8 cellular contexts compared by ENCODE assay signal in genomic region chr16:68287276-68288251, GRCh38. TPM values are rescaled to one million over a fixed set of nuclear protein-coding genes. Genes with fewer than 3 reads are reported as not detected.
DNase-seq lines count a peak whose midpoint lies in the region; ATAC-seq and TF ChIP-seq lines count a peak whose summit lies in the region.

No MANE protein-coding gene starts in this region.

- intact Hi-C loops in left lung (cut with DNase I) = no loop called here

- peak; percentile 75 for DNase-seq in A172 (ENCODE audit: low spot score)
- DNase-seq in LHCN-M2 (ENCODE audit: low read depth) = peak; percentile 92
- peak; percentile 73 for DNase-seq in amniotic epithelial cell (ENCODE audit: low read depth)
- peak in 1 of 2 donors; percentile 68 for DNase-seq in left lung
- no peak for DNase-seq in NCI-H2227 treated with DMSO at 0.1 percent for 48 hours (lab: John Stamatoyannopoulos, UW)
- DNase-seq in NCI-H146 (lab: John Stamatoyannopoulos, UW) = no peak
- DNase-seq in NK-92 treated with Interleukin-12 subunit alpha and Interleukin-12 subunit beta, amount 100 ng/mL, for 24 hours (lab: John Stamatoyannopoulos, UW) = no peak

- TF ChIP-seq CTCF in left lung (IDR thresholded peaks at IDR 0.05) = peak in 1 of 2 donors; percentile 48

- H3K27ac ChIP-seq in left lung = peak overlapping the region; percentile 53 to 81

- H3K9me3 ChIP-seq in left lung = no peaks in the 10 kb centered on the region

- peak; percentile 86 for ATAC-seq in left lung
- ATAC-seq in HG02870 (IDR thresholded peaks at IDR 0.05; ENCODE audit: unreplicated experiment) = no peak

- peaks cover 13 to 72% of the 10 kb centered on the region in 2 donors for H3K4me1 ChIP-seq in left lung

- peaks cover 0 to 42% of the 10 kb centered on the region in 2 donors for H3K36me3 ChIP-seq in left lung

- no peak overlapping the region for H3K4me3 ChIP-seq in left lung

- no peaks in the 10 kb centered on the region for H3K27me3 ChIP-seq in left lung

RNA-seq across cellular contexts. Expression of gene SLC7A6OS, which starts 23.2 kb away (rescaled TPM):
- total RNA-seq in A172 (2014; rRNA removed; shearing (Covaris generic)) = 19.0 and 23.9 TPM in 2 replicates
- total RNA-seq in LHCN-M2 (2014; rRNA removed) (12.0 and 12.1 TPM in 2 replicates), left lung (10 to 100 TPM; 11.7 to 17.0 TPM)
- polyA plus RNA-seq in LHCN-M2 (2012) = 8.2 TPM

RNA-seq across cellular contexts. Expression of gene SLC7A6, which starts 23.2 kb away (rescaled TPM):
- 8.0 and 16.4 TPM in 2 replicates for total RNA-seq in A172 (2014; rRNA removed; shearing (Covaris generic))
- total RNA-seq in LHCN-M2 (2014; rRNA removed) (14.9 and 19.3 TPM in 2 replicates), left lung (10 to 100 TPM; 47.4 to 55.6 TPM)
- 15.6 TPM for polyA plus RNA-seq in LHCN-M2 (2012)

RNA-seq across cellular contexts. Expression of gene PRMT7, which starts 23.3 kb away (rescaled TPM):
- 40.2 and 44.6 TPM in 2 replicates for total RNA-seq in A172 (2014; rRNA removed; shearing (Covaris generic))
- 64.6 and 65.0 TPM in 2 replicates for total RNA-seq in LHCN-M2 (2014; rRNA removed)
- polyA plus RNA-seq in LHCN-M2 (2012) = 34.8 TPM
- 10 to 100 TPM; 29.0 to 35.4 TPM for total RNA-seq in left lung

RNA-seq across cellular contexts. Expression of gene PLA2G15, which starts 42.4 kb away (rescaled TPM):
- 27.7 and 35.1 TPM in 2 replicates for total RNA-seq in A172 (2014; rRNA removed; shearing (Covaris generic))
- total RNA-seq in LHCN-M2 (2014; rRNA removed) (24.0 and 31.1 TPM in 2 replicates), left lung (10 to 100 TPM; 34.5 to 35.1 TPM)
- polyA plus RNA-seq in LHCN-M2 (2012) = 27.8 TPM

RNA-seq across cellular contexts. Expression of gene ESRP2, which starts 51.6 kb away (rescaled TPM):
- 0.45 TPM in 1 of 2 replicates, not detected in the other for total RNA-seq in A172 (2014; rRNA removed; shearing (Covaris generic))
- total RNA-seq in LHCN-M2 (2014; rRNA removed) = 0.13 TPM in 1 of 2 replicates, not detected in the other
- polyA plus RNA-seq in LHCN-M2 (2012) = 0.10 TPM
- 10 to 100 TPM; 47.9 to 62.6 TPM for total RNA-seq in left lung

Comparison
In these comparisons a context has a peak if more than half of its experiments do, and no peak if none do; other contexts are left out.
1. DNase-seq: peak in A172 (single experiment), LHCN-M2 (single experiment) and amniotic epithelial cell (single experiment); none in NCI-H2227 treated with DMSO at 0.1 percent for 48 hours (single experiment), NCI-H146 (single experiment) and NK-92 treated with Interleukin-12 subunit alpha and Interleukin-12 subunit beta, amount 100 ng/mL, for 24 hours (single experiment).